ENCODE assay signal across 8 cellular contexts in the genomic region with DNA sequence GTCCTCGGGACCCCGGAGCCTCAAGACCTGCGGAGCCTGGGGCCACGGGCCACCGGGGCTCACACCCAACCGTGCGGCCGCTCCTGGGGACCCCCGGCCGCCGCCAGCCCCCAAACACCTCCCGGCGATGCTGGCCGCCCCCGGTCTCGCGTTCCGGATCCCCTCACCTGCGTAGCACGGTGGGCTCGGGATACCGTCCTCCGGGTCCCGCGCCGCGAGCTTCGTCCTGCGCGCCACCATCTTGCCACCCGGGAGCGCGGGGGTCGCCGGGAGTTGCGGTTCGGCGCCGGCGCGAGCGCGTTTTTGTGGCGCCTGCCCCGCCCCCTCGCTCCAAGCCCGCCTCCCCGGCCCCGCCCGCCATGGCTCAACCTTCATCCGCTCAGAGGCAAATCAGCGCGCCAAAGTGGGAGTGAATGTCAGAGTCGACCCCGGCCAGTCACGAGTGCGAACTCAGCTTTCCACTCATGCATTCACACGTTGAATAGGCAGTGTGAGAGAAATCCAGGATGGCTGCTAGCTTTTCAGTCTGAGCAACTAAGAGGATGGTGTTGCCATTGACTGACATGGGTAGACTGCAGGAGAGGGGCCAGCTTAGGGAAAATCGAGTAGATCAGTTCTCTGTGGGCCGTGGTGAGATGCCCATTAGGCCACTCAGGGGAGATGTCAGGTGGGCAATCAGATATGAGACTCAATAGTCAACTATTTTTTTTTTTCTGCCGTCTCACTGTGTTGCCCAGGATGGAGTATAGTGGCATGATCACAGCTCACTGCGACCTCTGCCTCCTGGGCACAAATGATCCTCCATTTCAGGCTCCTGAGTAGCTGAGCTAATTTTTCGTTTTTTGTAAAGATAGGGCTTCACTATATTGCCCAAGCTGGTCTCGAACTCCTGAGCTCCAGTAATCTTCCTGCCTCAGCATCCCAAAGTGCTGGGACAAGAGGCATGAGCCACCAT. TPM values are rescaled to one million over a fixed set of nuclear protein-coding genes. Genes with fewer than 3 reads are reported as not detected.
DNase-seq lines count a peak whose midpoint lies in the region; ATAC-seq and TF ChIP-seq lines count a peak whose summit lies in the region.

No MANE protein-coding gene starts in this region.

- H2AFZ ChIP-seq in KMS-11 (ENCODE audit: low read depth): peak overlapping the region; percentile 41

- H3K9me3 ChIP-seq in SK-N-MC (ENCODE audit: low read depth, low read length): no peaks in the 10 kb centered on the region
- H3K9me3 ChIP-seq in thoracic aorta: no peaks in the 10 kb centered on the region

- DNase-seq in BJ (ENCODE audit: low read depth) (peak; percentile 5), SK-N-MC (ENCODE audit: low read depth, low spot score) (no peak), glutamatergic neuron (peak; percentile 89), osteocyte (ENCODE audit: extremely low spot score, unreplicated experiment) (peak; percentile 90), thoracic aorta (ENCODE audit: low spot score) (peak; percentile 60)
- DNase-seq in activated naive CD4-positive, alpha-beta T cell treated with anti-CD3 and anti-CD28 coated beads, Interleukin-2, amount 50 U/mL, for 16 hours: peak; percentile 88

- H3K4me2 ChIP-seq in KMS-11: peak overlapping the region; percentile 73

- H3K4me1 ChIP-seq in KMS-11 (ENCODE audit: low read depth, poor library complexity, severe bottlenecking) (peaks cover 15% of the 10 kb centered on the region), thoracic aorta (ENCODE audit: control insufficient read depth in 1 of 2, low read depth in 2 of 2) (peaks cover 0 to 4% of the 10 kb centered on the region in 2 donors)

- H3K4me1 Mint-ChIP-seq in glutamatergic neuron (ENCODE audit: low read depth, unreplicated experiment) (peaks cover 6% of the 10 kb centered on the region), osteocyte (ENCODE audit: unreplicated experiment) (peaks cover 10% of the 10 kb centered on the region)

- H3K79me2 ChIP-seq in KMS-11 (ENCODE audit: insufficient read depth, low read depth): peaks cover 10% of the 10 kb centered on the region

- H3K9ac ChIP-seq in KMS-11 (peak overlapping the region; percentile 77; the same call in 1 of the 2 replicates), SK-N-MC (ENCODE audit: insufficient read length) (peak overlapping the region; percentile 88)

- H4K20me1 ChIP-seq in KMS-11 (ENCODE audit: insufficient read depth): no peaks in the 10 kb centered on the region

- POLR2A ChIA-PET in BJ (lab: Charles Lee): no interaction called here

- H3K27me3 ChIP-seq in BJ (ENCODE audit: control insufficient read depth, insufficient read depth, low read length) (no peaks in the 10 kb centered on the region), KMS-11 (ENCODE audit: insufficient read depth, low read depth) (no peaks in the 10 kb centered on the region), thoracic aorta (replicated peaks; ENCODE audit: insufficient read depth) (no peaks in the 10 kb centered on the region)

- H3K27ac ChIP-seq in KMS-11 (peak overlapping the region; percentile 28; the same call in 1 of the 2 replicates), SK-N-MC (peak overlapping the region; percentile 68), thoracic aorta (no peak overlapping the region)

- H3K36me3 ChIP-seq in BJ (ENCODE audit: control insufficient read depth, insufficient read depth, low read length) (peaks cover 27% of the 10 kb centered on the region), KMS-11 (ENCODE audit: insufficient read depth) (0 out of 2 replicates have a peak, but pooled peaks cover 4% of the 10 kb centered on the region), SK-N-MC (ENCODE audit: insufficient read depth, low read length) (peaks cover 58% of the 10 kb centered on the region), thoracic aorta (peaks cover 41% of the 10 kb centered on the region)

- H3K4me3 ChIP-seq in BJ (ENCODE audit: low read depth, low read length) (peak overlapping the region; percentile 87), KMS-11 (IDR thresholded peaks at IDR 0.05; ENCODE audit: insufficient read depth, low read depth, low read length) (no peak overlapping the region), SK-N-MC (peak overlapping the region; percentile 84), thoracic aorta (peak overlapping the region; percentile 86)

- peaks cover 1% of the 10 kb centered on the region for H3K27me3 Mint-ChIP-seq in glutamatergic neuron (ENCODE audit: unreplicated experiment)
- no peaks in the 10 kb centered on the region for H3K27me3 Mint-ChIP-seq in osteocyte (ENCODE audit: unreplicated experiment)

- H3K36me3 Mint-ChIP-seq in glutamatergic neuron (ENCODE audit: unreplicated experiment): no peaks in the 10 kb centered on the region
- H3K36me3 Mint-ChIP-seq in osteocyte (ENCODE audit: unreplicated experiment): peaks cover 22% of the 10 kb centered on the region

- H3K4me3 Mint-ChIP-seq in glutamatergic neuron (ENCODE audit: unreplicated experiment) (peak overlapping the region; percentile 88), osteocyte (ENCODE audit: unreplicated experiment) (peak overlapping the region; percentile 90)

- TF ChIP-seq CTCF in BJ (IDR thresholded peaks at IDR 0.05; ENCODE audit: insufficient read depth, low read depth, low read length): no peak
- TF ChIP-seq CTCF in KMS-11 (conservative IDR thresholded peaks at IDR 0.05; ENCODE audit: low read depth, low read length): no peak
- no peak for TF ChIP-seq CTCF in glutamatergic neuron (IDR thresholded peaks at IDR 0.05; ENCODE audit: partially characterized antibody, unreplicated experiment)
- no peak for TF ChIP-seq CTCF in osteocyte (IDR thresholded peaks at IDR 0.05)
- TF ChIP-seq CTCF in thoracic aorta (IDR thresholded peaks at IDR 0.05): no peak

- peak; percentile 71 for ATAC-seq in GM19372 (IDR thresholded peaks at IDR 0.05; ENCODE audit: low read depth, unreplicated experiment)
- ATAC-seq in thoracic aorta (ENCODE audit: insufficient number of reproducible peaks, low FRiP score, low read depth): no peak

- CTCF ChIA-PET in BJ (lab: Yijun Ruan, JAX): interaction anchor here (0.6 to 1.0 kb wide), 4 partner anchors 10 to 54 kb away, joined by 3 to 5 read pairs (median 4); no protein-coding TSS in a partner anchor

- peak overlapping the region; percentile 62 for H3K27ac Mint-ChIP-seq in glutamatergic neuron (ENCODE audit: unreplicated experiment)
- H3K27ac Mint-ChIP-seq in osteocyte (ENCODE audit: unreplicated experiment): peak overlapping the region; percentile 24

- H3K9me3 Mint-ChIP-seq in glutamatergic neuron (ENCODE audit: unreplicated experiment): peaks cover 8% of the 10 kb centered on the region
- H3K9me3 Mint-ChIP-seq in osteocyte (ENCODE audit: unreplicated experiment): no peaks in the 10 kb centered on the region

RNA-seq across cellular contexts. Expression of gene SERHL2, which starts 28.3 kb away (rescaled TPM):
- 6.1 and 6.6 TPM in 2 replicates for polyA plus RNA-seq in BJ (2011; rRNA removed)
- 0.72 and 2.1 TPM in 2 replicates for polyA minus RNA-seq in BJ (2011; rRNA and poly(A)+ RNA removed)
- total RNA-seq in glutamatergic neuron (ENCODE audit: unreplicated experiment) (4.4 TPM), osteocyte (1.3 and 1.4 TPM in 2 replicates), thoracic aorta (1 to 10 TPM in 1 of 2 donors, not detected in 1; 1.9 TPM)

RNA-seq across cellular contexts. Expression of gene POLDIP3, which starts 32.6 kb away (rescaled TPM):
- 46.2 and 54.3 TPM in 2 replicates for polyA plus RNA-seq in BJ (2011; rRNA removed)
- polyA minus RNA-seq in BJ (2011; rRNA and poly(A)+ RNA removed): 23.1 and 29.9 TPM in 2 replicates
- total RNA-seq in glutamatergic neuron (ENCODE audit: unreplicated experiment) (52.8 TPM), osteocyte (77.8 and 77.9 TPM in 2 replicates), thoracic aorta (10 to 100 TPM; 38.2 to 38.7 TPM)

RNA-seq across cellular contexts. Expression of gene ATP5MGL, which starts 58.4 kb away (rescaled TPM):
- polyA plus RNA-seq in BJ (2011; rRNA removed): 0.10 TPM in 1 of 2 replicates, not detected in the other
- polyA minus RNA-seq in BJ (2011; rRNA and poly(A)+ RNA removed): 0.67 and 0.85 TPM in 2 replicates
- total RNA-seq in glutamatergic neuron (ENCODE audit: unreplicated experiment) (1.1 TPM), osteocyte (0.47 and 1.3 TPM in 2 replicates), thoracic aorta (not detected)

Comparison
In these comparisons a context has a peak if more than half of its experiments do, and no peak if none do; other contexts are left out.
1. H3K27ac ChIP-seq: peak in KMS-11 (single experiment) and SK-N-MC (single experiment); none in thoracic aorta (0 of 2).